Comparison of ENCODE assay signal across 16 cellular contexts in genomic region chr2:232147440-232148077, GRCh38.
DNase-seq lines count a peak whose midpoint lies in the region; ATAC-seq, FAIRE-seq and TF ChIP-seq lines count a peak whose summit lies in the region.
"Had no signal": no experiment of that assay in that cellular context is flagged by ENCODE, and none has a peak within 500 bp of the region (broad histone marks: within the 10 kb centered on the region; RNA-seq: fewer than 3 reads in every experiment).

No MANE protein-coding gene starts in this region.

- H3K4me1 Mint-ChIP-seq in nephron progenitor cell: no peaks in the 10 kb centered on the region
- no peaks in the 10 kb centered on the region for H3K4me1 Mint-ChIP-seq in Calu3 (ENCODE audit: low read depth, unreplicated experiment)
- H3K4me1 Mint-ChIP-seq: B cell had no signal

- DNase-seq in LHCN-M2 (ENCODE audit: low read depth) (peak; percentile 64), fibroblast of peridontal ligament (ENCODE audit: extremely low read depth) (peak; percentile 5), nephron progenitor cell (no peak), Calu3 (no peak), left cardiac atrium (no peak), NCI-H1436 treated with DMSO at 0.1 percent for 48 hours (lab: John Stamatoyannopoulos, UW) (no peak)
- DNase-seq: C1 segment of cervical spinal cord; CD4-positive, alpha-beta T cell; DMS79; GDM1; GM23248 had no signal

- H3K27me3 Mint-ChIP-seq in nephron progenitor cell (ENCODE audit: low read depth, poor library complexity) (no peaks in the 10 kb centered on the region), Calu3 (ENCODE audit: unreplicated experiment) (no peaks in the 10 kb centered on the region)
- H3K27me3 Mint-ChIP-seq: B cell; CD4-positive, alpha-beta T cell had no signal

- intact Hi-C loops in Calu3 (cut with micrococcal nuclease; ENCODE audit: unreplicated experiment): no loop called here
- intact Hi-C loops in left cardiac atrium (cut with DNase I): no loop called here

- peak overlapping the region; percentile 81 for H3K27ac Mint-ChIP-seq in nephron progenitor cell
- H3K27ac Mint-ChIP-seq in Calu3 (ENCODE audit: unreplicated experiment): no peak overlapping the region
- H3K27ac Mint-ChIP-seq: B cell; CD4-positive, alpha-beta T cell had no signal

- peaks cover 15% of the 10 kb centered on the region for H3K36me3 Mint-ChIP-seq in nephron progenitor cell (ENCODE audit: low read depth)
- no peaks in the 10 kb centered on the region for H3K36me3 Mint-ChIP-seq in Calu3 (ENCODE audit: insufficient read depth, unreplicated experiment)

- CTCF ChIA-PET in Calu3 (lab: Charles Lee): interaction anchor here (0.7 kb wide), 1 partner anchor 158 kb away, joined by 4 read pairs; no protein-coding TSS in a partner anchor

- no peaks in the 10 kb centered on the region for H3K9me3 Mint-ChIP-seq in nephron progenitor cell
- no peaks in the 10 kb centered on the region for H3K9me3 Mint-ChIP-seq in Calu3 (ENCODE audit: low read depth, unreplicated experiment)
- H3K9me3 Mint-ChIP-seq: CD4-positive, alpha-beta T cell had no signal

- FAIRE-seq in A204.1 (lab: Jason Lieb, UNC): peak; percentile 19
- FAIRE-seq: GM12892, H54 had no signal

- H3K4me3 Mint-ChIP-seq in nephron progenitor cell (no peak overlapping the region), Calu3 (ENCODE audit: low read depth, unreplicated experiment) (no peak overlapping the region)
- H3K4me3 Mint-ChIP-seq: B cell; CD4-positive, alpha-beta T cell had no signal

- BruUV-seq in Calu3 (replicated peaks; lab: Mats Ljungman, UMichigan): no TSS peak

- ATAC-seq in left cardiac atrium: no peak
- ATAC-seq: HCT116 had no signal

- TF ChIP-seq CTCF in nephron progenitor cell (IDR thresholded peaks at IDR 0.05) (no peak), Calu3 (IDR thresholded peaks at IDR 0.05; ENCODE audit: unreplicated experiment) (no peak)

Comparison
In these comparisons a context has a peak if more than half of its experiments do, and no peak if none do; other contexts are left out.
1. DNase-seq: peak in LHCN-M2 (single experiment) and fibroblast of peridontal ligament (single experiment); none in nephron progenitor cell (single experiment), Calu3 (single experiment), left cardiac atrium (single experiment) and NCI-H1436 treated with DMSO at 0.1 percent for 48 hours (single experiment).